1 cellular context compared by ENCODE assay signal in the genomic region with DNA sequence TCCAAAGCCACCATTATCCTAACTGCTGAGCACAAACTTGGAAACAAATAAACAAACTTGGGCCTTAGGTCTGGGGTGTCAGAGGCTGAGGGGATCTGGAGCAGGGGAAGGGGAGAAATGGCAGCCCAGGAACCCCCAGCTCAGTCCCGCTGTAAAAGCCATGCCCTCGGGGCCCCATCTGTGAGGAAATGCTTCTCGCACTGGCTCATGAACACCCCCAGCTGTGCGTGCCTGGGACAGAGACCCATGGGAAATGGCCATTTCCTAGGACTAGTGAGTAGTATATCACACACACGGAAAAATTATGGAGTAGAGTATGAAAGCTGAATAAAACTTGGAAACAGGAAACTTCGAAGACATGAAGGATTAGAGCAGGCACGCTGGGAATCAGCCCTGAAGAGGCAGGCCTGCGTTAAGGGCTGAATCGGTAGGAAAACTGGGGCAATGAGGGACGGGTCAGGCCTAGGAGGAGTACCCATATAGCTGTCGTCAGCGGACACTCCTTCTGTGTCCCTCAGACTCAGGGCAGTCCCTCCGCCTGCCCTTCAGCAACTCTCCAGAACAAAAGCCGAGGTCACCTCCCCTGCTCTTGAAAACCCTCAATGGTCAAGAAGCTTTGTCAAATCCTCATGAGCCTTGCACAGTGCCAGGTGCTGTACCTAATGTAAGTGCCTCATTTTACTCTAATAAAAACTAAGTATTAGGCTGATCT.
TF ChIP-seq lines count a peak whose summit lies in the region.

No MANE protein-coding gene starts in this region.

TF ChIP-seq in GM23338, 12 proteins besides CTCF, POLR2A, EP300 and RAD21 (continued from another document):
- TF ChIP-seq ZNF462 (CRISPR knock-in tag; IDR thresholded peaks at IDR 0.05) (no peak), POLR2AphosphoS5 (IDR thresholded peaks at IDR 0.05; ENCODE audit: low read depth) (no peak), NANOG (IDR thresholded peaks at IDR 0.05; ENCODE audit: borderline replicate concordance) (no peak), REST (IDR thresholded peaks at IDR 0.05; ENCODE audit: unreplicated experiment) (no peak), CREB1 (CRISPR knock-in tag; IDR thresholded peaks at IDR 0.05; ENCODE audit: low read depth) (no peak), STAT1 (IDR thresholded peaks at IDR 0.05; ENCODE audit: unreplicated experiment) (no peak), EZH2 (IDR thresholded peaks at IDR 0.05; ENCODE audit: low read depth, unreplicated experiment) (no peak)
- TF ChIP-seq, protein P1, sequence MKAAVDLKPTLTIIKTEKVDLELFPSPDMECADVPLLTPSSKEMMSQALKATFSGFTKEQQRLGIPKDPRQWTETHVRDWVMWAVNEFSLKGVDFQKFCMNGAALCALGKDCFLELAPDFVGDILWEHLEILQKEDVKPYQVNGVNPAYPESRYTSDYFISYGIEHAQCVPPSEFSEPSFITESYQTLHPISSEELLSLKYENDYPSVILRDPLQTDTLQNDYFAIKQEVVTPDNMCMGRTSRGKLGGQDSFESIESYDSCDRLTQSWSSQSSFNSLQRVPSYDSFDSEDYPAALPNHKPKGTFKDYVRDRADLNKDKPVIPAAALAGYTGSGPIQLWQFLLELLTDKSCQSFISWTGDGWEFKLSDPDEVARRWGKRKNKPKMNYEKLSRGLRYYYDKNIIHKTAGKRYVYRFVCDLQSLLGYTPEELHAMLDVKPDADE (IDR thresholded peaks at IDR 0.05) = no peak
